In the genomic region with DNA sequence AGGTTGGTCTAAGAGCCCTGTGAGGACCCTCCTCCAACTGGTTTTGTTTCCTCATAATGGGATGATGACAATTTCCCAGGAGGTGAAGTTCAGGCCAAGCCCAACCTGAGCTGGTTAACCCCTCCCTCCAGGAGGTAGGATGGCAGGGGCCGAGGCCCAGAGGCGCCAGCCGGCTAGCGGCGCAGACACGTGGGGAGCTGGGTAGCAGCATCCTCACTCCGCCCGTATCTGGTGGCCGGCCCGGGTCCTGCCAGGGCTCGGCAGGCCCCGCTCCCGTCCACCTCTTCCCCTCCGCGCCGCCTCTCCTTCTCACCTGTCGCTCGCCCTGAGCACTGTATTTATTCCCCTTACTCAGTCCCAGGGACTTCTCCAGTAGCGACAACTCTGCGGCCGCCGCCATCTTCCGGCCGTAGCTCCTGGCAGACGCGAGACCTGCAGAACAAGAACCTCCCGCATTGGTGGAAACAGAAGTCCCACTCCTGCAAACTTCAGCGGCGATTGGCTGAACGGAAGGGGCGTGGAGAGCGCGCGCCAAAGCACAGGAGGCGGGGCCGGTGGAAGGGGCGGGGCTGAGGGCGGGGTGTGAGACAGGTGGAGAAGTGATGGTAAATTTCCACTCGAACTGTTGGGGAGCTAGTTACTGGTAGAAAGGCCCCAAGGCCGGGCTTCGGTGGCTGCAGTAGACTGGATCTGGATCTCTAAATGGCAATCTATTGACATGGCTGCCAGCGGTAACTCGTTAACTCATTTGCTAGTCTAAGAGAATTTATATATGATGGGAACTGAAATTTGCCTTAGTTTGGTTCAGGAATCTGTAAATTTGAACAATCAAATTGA, we compare ENCODE assay signal across 8 cellular contexts. TPM values are rescaled to one million over a fixed set of nuclear protein-coding genes. Genes with fewer than 3 reads are reported as not detected.
A peak's percentile ranks its signal among the peaks of the same experiment; 100 is the strongest.
DNase-seq lines count a peak whose midpoint lies in the region; ATAC-seq and TF ChIP-seq lines count a peak whose summit lies in the region.

Gene EEF1E1, minus strand, starts transcription at position 427 of the 837 bp plus-strand sequence. Its CDS starts 27 bp downstream, at position 400.

- peak within 1 kb of the TSS; percentile 44 to 67 for H3K27ac ChIP-seq in prostate gland

- WGBS in prostate gland, result under 1% methylated on average over 43 of the region's 43 CpGs

- TF ChIP-seq CTCF in prostate gland (IDR thresholded peaks at IDR 0.05), result peak in 1 of 4 experiments; percentile 9

- peak within 1 kb of the TSS; percentile 73 to 79 for H3K4me3 ChIP-seq in prostate gland

- no peak for TF ChIP-seq POLR2A in prostate gland (IDR thresholded peaks at IDR 0.05)

- H3K36me3 ChIP-seq in prostate gland, result no peaks in the 10 kb centered on the region

- H3K4me1 Mint-ChIP-seq in T-helper 1 cell treated with Interleukin-12 subunit alpha and Interleukin-12 subunit beta and Interleukin-4 antibody, amounts not matched to agents 30 μg/mL and 1 μg/mL, for 36 hours (ENCODE audit: low read depth), result peaks cover 28% of the 10 kb centered on the region

- H3K27ac Mint-ChIP-seq in T-helper 1 cell treated with Interleukin-12 subunit alpha and Interleukin-12 subunit beta and Interleukin-4 antibody, amounts not matched to agents 30 μg/mL and 1 μg/mL, for 36 hours, result peak within 1 kb of the TSS; percentile 99

- intact Hi-C loops in left ventricle myocardium superior (cut with micrococcal nuclease) (no loop called here), prostate gland (cut with DNase I) (loop anchor here (2.0 kb wide), 1 partner anchor 38 kb away; the partner anchor contains the start of gene BLOC1S5)

- H3K9me3 ChIP-seq in prostate gland, result no peaks in the 10 kb centered on the region

- ATAC-seq in GM18499 (IDR thresholded peaks at IDR 0.05; ENCODE audit: insufficient read depth, unreplicated experiment) (peak; percentile 96), HG02938 (IDR thresholded peaks at IDR 0.05; ENCODE audit: unreplicated experiment) (peak; percentile 99), left ventricle myocardium superior (peak; percentile 100)

- no peaks in the 10 kb centered on the region for H3K27me3 ChIP-seq in prostate gland (replicated peaks; ENCODE audit: insufficient read depth)

- H3K4me3 Mint-ChIP-seq in T-helper 1 cell treated with Interleukin-12 subunit alpha and Interleukin-12 subunit beta and Interleukin-4 antibody, amounts not matched to agents 30 μg/mL and 1 μg/mL, for 36 hours, result peak within 1 kb of the TSS; percentile 99

- peaks cover 15% of the 10 kb centered on the region for H3K36me3 Mint-ChIP-seq in T-helper 1 cell treated with Interleukin-12 subunit alpha and Interleukin-12 subunit beta and Interleukin-4 antibody, amounts not matched to agents 30 μg/mL and 1 μg/mL, for 36 hours (ENCODE audit: low read depth)

- H3K4me1 ChIP-seq in prostate gland (replicated peaks), result no peaks in the 10 kb centered on the region

- DNase-seq in NCI-H1694 treated with DMSO at 0.1 percent for 48 hours (lab: John Stamatoyannopoulos, UW), result peak; percentile 97
- peak; percentile 92 for DNase-seq in amniotic stem cell (lab: John Stamatoyannopoulos, UW)
- DNase-seq in left ventricle myocardium superior, result peak; percentile 95
- peak; percentile 96 for DNase-seq in prostate gland (ENCODE audit: low spot score)
- peak; percentile 96 for DNase-seq in ureter (ENCODE audit: low spot score)

- H3K9me3 Mint-ChIP-seq in T-helper 1 cell treated with Interleukin-12 subunit alpha and Interleukin-12 subunit beta and Interleukin-4 antibody, amounts not matched to agents 30 μg/mL and 1 μg/mL, for 36 hours, result peaks cover 3% of the 10 kb centered on the region

- peaks cover 20% of the 10 kb centered on the region for H3K27me3 Mint-ChIP-seq in T-helper 1 cell treated with Interleukin-12 subunit alpha and Interleukin-12 subunit beta and Interleukin-4 antibody, amounts not matched to agents 30 μg/mL and 1 μg/mL, for 36 hours (ENCODE audit: low read depth)

RNA-seq across cellular contexts. Expression of gene EEF1E1, which starts in this region (rescaled TPM):
- total RNA-seq in left ventricle myocardium superior (11.0 TPM), prostate gland (10 to 100 TPM; 23.1 TPM), ureter (31.6 TPM)

Comparison
In these comparisons a context has a peak if more than half of its experiments do, and no peak if none do; other contexts are left out.
1. Peak in every context shown above with its lines: DNase-seq, ATAC-seq, H3K4me3 ChIP-seq and H3K27ac ChIP-seq.